In the genomic region with DNA sequence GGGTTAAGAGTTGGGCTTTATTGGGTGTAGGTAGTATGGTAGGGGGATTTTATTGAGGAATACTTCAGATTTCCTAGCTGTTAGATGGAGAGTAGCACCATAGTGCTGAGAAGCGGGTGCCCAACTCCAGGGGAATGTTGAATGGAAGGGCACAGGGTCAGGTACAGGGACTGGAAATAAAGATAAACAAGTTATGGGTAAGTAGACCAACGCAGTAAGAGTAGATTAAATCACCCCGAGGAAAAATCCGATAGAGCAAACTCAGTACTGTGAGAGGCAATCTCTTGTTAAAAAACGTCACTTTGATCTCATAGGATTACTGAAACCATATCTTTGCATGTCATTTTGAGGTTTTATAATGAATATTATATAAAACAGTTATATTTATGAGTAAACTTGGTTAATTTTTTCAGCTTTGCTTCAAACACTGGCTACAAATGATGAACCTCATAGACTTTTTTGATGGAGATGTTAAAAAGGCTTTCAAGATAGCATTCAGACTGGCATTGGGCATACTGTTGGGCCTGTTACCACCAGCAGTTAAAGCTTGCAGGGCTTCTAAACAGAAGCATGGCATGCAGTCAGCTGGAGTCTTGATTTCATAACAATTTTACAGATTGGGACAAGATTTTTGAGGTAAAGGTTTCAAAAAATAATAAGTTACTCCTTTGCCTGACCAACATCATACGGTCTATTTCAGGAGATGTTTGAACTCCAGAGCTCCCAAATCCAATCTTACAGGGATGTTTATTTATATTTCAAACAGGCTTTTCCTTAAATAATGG, we compare ENCODE assay signal across 11 cellular contexts. TPM values are rescaled to one million over a fixed set of nuclear protein-coding genes. Genes with fewer than 3 reads are reported as not detected.
DNase-seq lines count a peak whose midpoint lies in the region; ATAC-seq and TF ChIP-seq lines count a peak whose summit lies in the region.
"Had no signal": no experiment of that assay in that cellular context is flagged by ENCODE, and none has a peak within 500 bp of the region (broad histone marks: within the 10 kb centered on the region; RNA-seq: fewer than 3 reads in every experiment).

No MANE protein-coding gene starts in this region.

- peak overlapping the region; percentile 79 for H3K27ac Mint-ChIP-seq in activated naive CD4-positive, alpha-beta T cell treated with anti-CD3 and anti-CD28 coated beads for 36 hours
- H3K27ac Mint-ChIP-seq in activated naive CD4-positive, alpha-beta T cell treated with anti-CD3 and anti-CD28 coated beads, Interleukin-2, amount 50 U/mL, for 72 hours: peak overlapping the region; percentile 87 to 97
- H3K27ac Mint-ChIP-seq in endodermal cell: no peak overlapping the region
- H3K27ac Mint-ChIP-seq: neural progenitor cell had no signal

- ATAC-seq in activated naive CD4-positive, alpha-beta T cell treated with anti-CD3 and anti-CD28 coated beads, Interleukin-2, amount 50 U/mL, for 72 hours: peak; percentile 26 to 62
- ATAC-seq in gastroesophageal sphincter: no peak
- no peak for ATAC-seq in GM18511 (IDR thresholded peaks at IDR 0.05; ENCODE audit: unreplicated experiment)

- intact Hi-C loops in activated naive CD4-positive, alpha-beta T cell treated with anti-CD3 and anti-CD28 coated beads for 36 hours (cut with micrococcal nuclease): loop anchor here (1.0 to 2.0 kb wide), 8 partner anchors 44 to 371 kb away; no protein-coding TSS in a partner anchor

- TF ChIP-seq POLR2A in gastroesophageal sphincter (IDR thresholded peaks at IDR 0.05) (no peak), tibial nerve (IDR thresholded peaks at IDR 0.05) (no peak)

- TF ChIP-seq CTCF in gastroesophageal sphincter (IDR thresholded peaks at IDR 0.05) (no peak), tibial nerve (IDR thresholded peaks at IDR 0.05) (no peak), endodermal cell (conservative IDR thresholded peaks at IDR 0.05) (no peak)

- H3K9me3 Mint-ChIP-seq in activated naive CD4-positive, alpha-beta T cell treated with anti-CD3 and anti-CD28 coated beads for 36 hours: no peaks in the 10 kb centered on the region
- H3K9me3 Mint-ChIP-seq in activated naive CD4-positive, alpha-beta T cell treated with anti-CD3 and anti-CD28 coated beads, Interleukin-2, amount 50 U/mL, for 72 hours: no peaks in the 10 kb centered on the region
- H3K9me3 Mint-ChIP-seq in endodermal cell: no peaks in the 10 kb centered on the region
- H3K9me3 Mint-ChIP-seq: neural progenitor cell had no signal

- H3K9me3 ChIP-seq in gastroesophageal sphincter (no peaks in the 10 kb centered on the region), tibial nerve (no peaks in the 10 kb centered on the region), endodermal cell (ENCODE audit: control insufficient read depth, low read length) (no peaks in the 10 kb centered on the region)

- peaks cover 32% of the 10 kb centered on the region for H3K4me1 Mint-ChIP-seq in activated naive CD4-positive, alpha-beta T cell treated with anti-CD3 and anti-CD28 coated beads for 36 hours (ENCODE audit: low read depth)
- H3K4me1 Mint-ChIP-seq in endodermal cell: peaks cover 6% of the 10 kb centered on the region
- H3K4me1 Mint-ChIP-seq: neural progenitor cell had no signal

- peaks cover 17 to 66% (median 21%) of the 10 kb centered on the region in 3 donors for H3K4me1 ChIP-seq in gastroesophageal sphincter
- peaks cover 0 to 79% (median 26%) of the 10 kb centered on the region in 4 donors for H3K4me1 ChIP-seq in tibial nerve
- H3K4me1 ChIP-seq in endodermal cell (ENCODE audit: control insufficient read depth, insufficient read depth, low read length): no peaks in the 10 kb centered on the region
- H3K4me1 ChIP-seq: neural progenitor cell had no signal

- CTCF ChIA-PET in activated naive CD4-positive, alpha-beta T cell treated with anti-CD3 and anti-CD28 coated beads for 36 hours (lab: Charles Lee): interaction anchor here (0.8 to 1.4 kb wide), 2 partner anchors 8 to 297 kb away, joined by 3 read pairs; no protein-coding TSS in a partner anchor

- no peak for DNase-seq in activated naive CD4-positive, alpha-beta T cell treated with anti-CD3 and anti-CD28 coated beads for 36 hours
- no peak for DNase-seq in activated naive CD4-positive, alpha-beta T cell treated with anti-CD3 and anti-CD28 coated beads, Interleukin-2, amount 50 U/mL, for 16 hours
- DNase-seq in activated naive CD4-positive, alpha-beta T cell treated with anti-CD3 and anti-CD28 coated beads, Interleukin-2, amount 50 U/mL, for 72 hours (ENCODE audit: low spot score in 2 of 2): no peak
- DNase-seq in tibial nerve (ENCODE audit: low spot score in 2 of 2) (no peak), NCI-H510A treated with DMSO at 0.1 percent for 48 hours (lab: John Stamatoyannopoulos, UW) (no peak), endodermal cell (no peak)
- DNase-seq: activated CD4-positive, alpha-beta T cell treated with anti-CD3 and anti-CD28 coated beads for 1 hour; NCI-H2081 treated with DMSO at 0.1 percent for 48 hours had no signal

- no peak overlapping the region for H3K4me3 ChIP-seq in gastroesophageal sphincter
- peak overlapping the region; percentile 13 to 89 (median 26) for H3K4me3 ChIP-seq in tibial nerve
- no peak overlapping the region for H3K4me3 ChIP-seq in endodermal cell (ENCODE audit: low read length)
- H3K4me3 ChIP-seq: neural progenitor cell had no signal

- H3K9ac ChIP-seq in endodermal cell (ENCODE audit: extremely low read depth, low read length, poor library complexity, severe bottlenecking): no peak overlapping the region
- H3K9ac ChIP-seq: neural progenitor cell had no signal

- peaks cover 2% of the 10 kb centered on the region for H3K36me3 Mint-ChIP-seq in activated naive CD4-positive, alpha-beta T cell treated with anti-CD3 and anti-CD28 coated beads for 36 hours (ENCODE audit: low read depth)
- no peaks in the 10 kb centered on the region for H3K36me3 Mint-ChIP-seq in activated naive CD4-positive, alpha-beta T cell treated with anti-CD3 and anti-CD28 coated beads, Interleukin-2, amount 50 U/mL, for 72 hours
- H3K36me3 Mint-ChIP-seq in endodermal cell (ENCODE audit: low read depth): no peaks in the 10 kb centered on the region
- H3K36me3 Mint-ChIP-seq: neural progenitor cell had no signal

- H3K27me3 Mint-ChIP-seq in activated naive CD4-positive, alpha-beta T cell treated with anti-CD3 and anti-CD28 coated beads for 36 hours (ENCODE audit: low read depth): no peaks in the 10 kb centered on the region
- H3K27me3 Mint-ChIP-seq in endodermal cell (ENCODE audit: insufficient read depth): peaks cover 2% of the 10 kb centered on the region

- H3K36me3 ChIP-seq in gastroesophageal sphincter: peaks cover 0 to 5% of the 10 kb centered on the region in 2 donors
- H3K36me3 ChIP-seq in tibial nerve: no peaks in the 10 kb centered on the region
- no peaks in the 10 kb centered on the region for H3K36me3 ChIP-seq in endodermal cell (ENCODE audit: control insufficient read depth, insufficient read depth, low read length)
- H3K36me3 ChIP-seq: neural progenitor cell had no signal

- TF ChIP-seq EP300 in gastroesophageal sphincter (IDR thresholded peaks at IDR 0.05) (no peak), tibial nerve (IDR thresholded peaks at IDR 0.05) (no peak)

- 59 to 74% methylated on average over 6 of the region's 6 CpGs for WGBS in gastroesophageal sphincter (ENCODE audit: low coverage in 1 of 2), 2 donors
- 30 to 34% methylated on average over 6 of the region's 6 CpGs for WGBS in tibial nerve, 2 donors
- WGBS in endodermal cell (ENCODE audit: insufficient coverage in 1 of 2, insufficient read length in 1 of 2), 2 experiments: 92 to 94% methylated on average over 5 to 6 of the region's 6 CpGs

- H3K27me3 ChIP-seq in gastroesophageal sphincter (no peaks in the 10 kb centered on the region), tibial nerve (no peaks in the 10 kb centered on the region), endodermal cell (ENCODE audit: control insufficient read depth, insufficient read depth, low read length, poor library complexity, severe bottlenecking) (peaks cover under 1% of the 10 kb centered on the region)

- H3K4me3 Mint-ChIP-seq in activated naive CD4-positive, alpha-beta T cell treated with anti-CD3 and anti-CD28 coated beads for 36 hours: peak overlapping the region; percentile 34
- H3K4me3 Mint-ChIP-seq in endodermal cell: no peak overlapping the region
- H3K4me3 Mint-ChIP-seq: neural progenitor cell had no signal

- H3K27ac ChIP-seq in gastroesophageal sphincter (peak overlapping the region; percentile 34 to 69 (median 64)), tibial nerve (peak overlapping the region; percentile 68 to 98 (median 86)), endodermal cell (ENCODE audit: low read depth, low read length) (no peak overlapping the region)
- H3K27ac ChIP-seq: neural progenitor cell had no signal

RNA-seq across cellular contexts. Expression of a gene that starts 7.1 kb away (rescaled TPM):
- total RNA-seq in activated naive CD4-positive, alpha-beta T cell treated with anti-CD3 and anti-CD28 coated beads for 36 hours: 10 to 100 TPM; 24.5 to 27.5 TPM
- 10 to 100 TPM; 44.1 to 56.1 TPM for total RNA-seq in activated naive CD4-positive, alpha-beta T cell treated with anti-CD3 and anti-CD28 coated beads, Interleukin-2, amount 50 U/mL, for 72 hours
- total RNA-seq in gastroesophageal sphincter (100 to 1,000 TPM in 2 of 4 donors, 10 to 100 TPM in 2; 52.1 to 105 (median 83.9) TPM), tibial nerve (100 to 1,000 TPM; 188 to 372 (median 296) TPM), endodermal cell (1 to 10 TPM; 5.6 to 6.0 TPM)
- 3.0 TPM for polyA plus RNA-seq in endodermal cell (2013, experiment 1 of 2)
- 3.8 TPM for polyA plus RNA-seq in endodermal cell (2013, experiment 2 of 2)

Comparison
In these comparisons a context has a peak if more than half of its experiments do, and no peak if none do; other contexts are left out.
1. ATAC-seq: peak in activated naive CD4-positive, alpha-beta T cell treated with anti-CD3 and anti-CD28 coated beads, Interleukin-2, amount 50 U/mL, for 72 hours (2 of 2); none in gastroesophageal sphincter (single experiment) and GM18511 (single experiment).
2. H3K4me3 ChIP-seq: peak in tibial nerve (4 of 4); none in gastroesophageal sphincter (0 of 2) and endodermal cell (single experiment).